23 cellular contexts compared by ENCODE assay signal in the genomic region with DNA sequence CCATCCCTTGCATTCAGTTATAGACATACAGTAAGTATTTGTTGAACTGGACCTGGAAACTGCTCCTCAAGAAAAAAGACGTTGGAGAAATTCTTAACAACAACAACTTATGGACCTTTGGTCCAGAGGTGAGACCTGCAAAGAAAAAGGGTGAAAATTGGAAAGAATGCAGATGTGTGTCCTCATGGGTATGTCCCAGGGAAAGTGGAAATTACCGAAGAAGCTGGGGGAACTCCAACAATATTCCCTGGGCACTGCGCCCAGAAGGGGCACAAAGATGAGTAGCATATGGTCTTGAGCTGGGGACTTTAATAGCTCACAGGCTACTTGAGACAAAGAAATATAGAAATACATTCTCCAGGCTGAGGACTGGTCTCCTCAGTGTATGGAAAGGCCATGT. TPM values are rescaled to one million over a fixed set of nuclear protein-coding genes. Genes with fewer than 3 reads are reported as not detected.
DNase-seq lines count a peak whose midpoint lies in the region; ATAC-seq and TF ChIP-seq lines count a peak whose summit lies in the region.
"Had no signal": no experiment of that assay in that cellular context is flagged by ENCODE, and none has a peak within 500 bp of the region (broad histone marks: within the 10 kb centered on the region; RNA-seq: fewer than 3 reads in every experiment).

No MANE protein-coding gene starts in this region.

- H4K20me1 ChIP-seq in SK-N-SH (ENCODE audit: insufficient read depth) (no peaks in the 10 kb centered on the region), fibroblast of lung (ENCODE audit: control insufficient read depth, extremely low read depth, insufficient read depth, low read length) (no peaks in the 10 kb centered on the region)

- H3K4me3 ChIP-seq in SK-N-SH (ENCODE audit: low read depth in 2 of 2, low read length in 1 of 2): no peak overlapping the region
- H3K4me3 ChIP-seq in fibroblast of lung (replicated peaks in 1 of 4; ENCODE audit: control extremely low read depth in 1 of 4, insufficient read depth in 1 of 4, low read depth in 3 of 4, low read length in 4 of 4): no peak overlapping the region
- H3K4me3 ChIP-seq: cardiac muscle cell, thoracic aorta had no signal

- H3K4me1 Mint-ChIP-seq in stimulated activated memory B cell treated with anti-CD40 and anti-IgM and Interleukin-4, amounts not matched to agents 10 μg/mL and 1 μg/mL and 100 μg/mL, for 72 hours: peaks cover 12% of the 10 kb centered on the region
- H3K4me1 Mint-ChIP-seq: CD14-positive monocyte had no signal

- WGBS in SK-N-SH (ENCODE audit: low lambda C conversion rate): 57% methylated on average over 3 of the region's 3 CpGs

- H3K27me3 Mint-ChIP-seq in stimulated activated memory B cell treated with anti-CD40 and anti-IgM and Interleukin-4, amounts not matched to agents 10 μg/mL and 1 μg/mL and 100 μg/mL, for 72 hours: peaks cover 10% of the 10 kb centered on the region

- H3K79me2 ChIP-seq in SK-N-SH (ENCODE audit: insufficient read depth) (no peaks in the 10 kb centered on the region), fibroblast of lung (ENCODE audit: control insufficient read depth, insufficient read depth, low read length) (no peaks in the 10 kb centered on the region)

- no peak overlapping the region for H3K4me3 Mint-ChIP-seq in stimulated activated memory B cell treated with anti-CD40 and anti-IgM and Interleukin-4, amounts not matched to agents 10 μg/mL and 1 μg/mL and 100 μg/mL, for 72 hours
- H3K4me3 Mint-ChIP-seq: CD14-positive monocyte, natural killer cell had no signal

- H3K4me2 ChIP-seq in SK-N-SH: peak overlapping the region; percentile 56
- no peak overlapping the region for H3K4me2 ChIP-seq in fibroblast of lung (ENCODE audit: extremely low read depth, insufficient read depth, low read length)

- no peak; a peak in 1 of 4 replicates for TF ChIP-seq EP300 in SK-N-SH (IDR thresholded peaks at IDR 0.05; ENCODE audit: borderline replicate concordance in 1 of 2, low read depth in 1 of 2, low read length in 1 of 2)

- TF ChIP-seq CTCF in SK-N-SH (IDR thresholded peaks at IDR 0.05) (no peak), fibroblast of lung (conservative IDR thresholded peaks at IDR 0.05 in 1 of 2, IDR thresholded peaks at IDR 0.05 in 1 of 2; ENCODE audit: low read depth in 1 of 2, low read length in 2 of 2) (no peak)

- peaks cover 4 to 23% of the 10 kb centered on the region in 2 experiments; a peak in 3 of 4 replicates for H3K4me1 ChIP-seq in SK-N-SH (ENCODE audit: control insufficient read depth in 1 of 2, insufficient read depth in 2 of 2, low read depth in 1 of 2, low read length in 1 of 2)
- H3K4me1 ChIP-seq in fibroblast of lung (ENCODE audit: control insufficient read depth, extremely low read depth, insufficient read depth, low read length): peaks cover 4% of the 10 kb centered on the region

- peak; percentile 55 for DNase-seq in A172 (ENCODE audit: low spot score)
- DNase-seq in SK-N-SH: no peak
- peak; percentile 20 to 27 for DNase-seq in fibroblast of lung (ENCODE audit: low read depth in 2 of 2)
- no peak for DNase-seq in NCI-H2227 treated with DMSO at 0.1 percent for 48 hours (lab: John Stamatoyannopoulos, UW)
- DNase-seq in SHP77 treated with DMSO at 0.1 percent for 48 hours (lab: John Stamatoyannopoulos, UW): no peak
- DNase-seq in cerebellum (ENCODE audit: low spot score): no peak
- DNase-seq: activated CD4-positive, alpha-beta T cell treated with anti-CD3 and anti-CD28 coated beads, Interleukin-2, amount 50 U/mL, for 1 hour; activated effector memory CD4-positive, alpha-beta T cell treated with Interleukin-2 at 50 U/mL for 16 hours; H7; left colon; natural killer cell; NCI-H1092; NCI-H2107; NCI-H526 treated with DMSO at 0.1 percent for 48 hours; posterior cingulate gyrus; SIG-M5; stimulated activated naive CD4-positive, alpha-beta T cell had no signal

- no peak for TF ChIP-seq RAD21 in SK-N-SH (IDR thresholded peaks at IDR 0.05; ENCODE audit: low read length)

- CTCF ChIA-PET in SK-N-SH (lab: Yijun Ruan, JAX): no interaction called here

- ATAC-seq in GM18868 (IDR thresholded peaks at IDR 0.05; ENCODE audit: unreplicated experiment): peak; percentile 49
- no peak for ATAC-seq in stimulated activated memory B cell treated with anti-CD40 and anti-IgM and Interleukin-4, amounts not matched to agents 10 μg/mL and 1 μg/mL and 100 μg/mL, for 72 hours
- ATAC-seq: left colon, natural killer cell had no signal

- POLR2A ChIA-PET in SK-N-SH (lab: Yijun Ruan, JAX): no interaction called here

- H3K36me3 Mint-ChIP-seq in stimulated activated memory B cell treated with anti-CD40 and anti-IgM and Interleukin-4, amounts not matched to agents 10 μg/mL and 1 μg/mL and 100 μg/mL, for 72 hours: no peaks in the 10 kb centered on the region
- H3K36me3 Mint-ChIP-seq: CD14-positive monocyte, natural killer cell had no signal

- H3K9me2 ChIP-seq in SK-N-SH: no peaks in the 10 kb centered on the region

- H3K9me3 Mint-ChIP-seq in stimulated activated memory B cell treated with anti-CD40 and anti-IgM and Interleukin-4, amounts not matched to agents 10 μg/mL and 1 μg/mL and 100 μg/mL, for 72 hours: no peaks in the 10 kb centered on the region
- H3K9me3 Mint-ChIP-seq: natural killer cell had no signal

- H3K9me3 ChIP-seq in SK-N-SH (no peaks in the 10 kb centered on the region), fibroblast of lung (ENCODE audit: control insufficient read depth, insufficient read depth, low read depth, low read length) (no peaks in the 10 kb centered on the region)
- H3K9me3 ChIP-seq: thoracic aorta had no signal

- H3K27ac ChIP-seq in SK-N-SH (ENCODE audit: low read depth in 2 of 2, low read length in 1 of 2): peak overlapping the region in 1 of 2 experiments; percentile 90; a peak in 2 of 4 replicates
- H3K27ac ChIP-seq in fibroblast of lung (ENCODE audit: insufficient read depth, low read length): no peak overlapping the region
- H3K27ac ChIP-seq: cardiac muscle cell, thoracic aorta, VCaP had no signal

- peaks cover 11% of the 10 kb centered on the region for H3F3A ChIP-seq in SK-N-SH (replicated peaks; ENCODE audit: insufficient read depth)

- no peaks in the 10 kb centered on the region for H3K36me3 ChIP-seq in SK-N-SH (replicated peaks in 1 of 2; ENCODE audit: control insufficient read depth in 1 of 2, insufficient read depth in 2 of 2, low read length in 1 of 2)
- H3K36me3 ChIP-seq in fibroblast of lung (ENCODE audit: control insufficient read depth, insufficient read depth, low read length): no peaks in the 10 kb centered on the region
- H3K36me3 ChIP-seq: cardiac muscle cell, thoracic aorta had no signal

- H2AFZ ChIP-seq in SK-N-SH (ENCODE audit: low read depth) (no peak overlapping the region; the same call in 1 of the 2 replicates), fibroblast of lung (ENCODE audit: low read length) (no peak overlapping the region)

- no peaks in the 10 kb centered on the region for H3K27me3 ChIP-seq in SK-N-SH (ENCODE audit: insufficient read depth)
- no peaks in the 10 kb centered on the region for H3K27me3 ChIP-seq in fibroblast of lung (ENCODE audit: control insufficient read depth, insufficient read depth, low read length)
- H3K27me3 ChIP-seq: cardiac muscle cell had no signal

- no peak overlapping the region for H3K27ac Mint-ChIP-seq in stimulated activated memory B cell treated with anti-CD40 and anti-IgM and Interleukin-4, amounts not matched to agents 10 μg/mL and 1 μg/mL and 100 μg/mL, for 72 hours
- H3K27ac Mint-ChIP-seq: CD14-positive monocyte, natural killer cell had no signal

- peak overlapping the region; percentile 41; the same call in 1 of the 2 replicates for H3K9ac ChIP-seq in SK-N-SH
- no peak overlapping the region for H3K9ac ChIP-seq in fibroblast of lung (ENCODE audit: insufficient read depth, low read length)

TF ChIP-seq in SK-N-SH, 30 proteins besides CTCF, POLR2A, EP300 and RAD21:
- TF ChIP-seq TCF12 (IDR thresholded peaks at IDR 0.05) (peak; percentile 36; the same call in 1 of the 2 replicates), FOXJ3 (CRISPR knock-in tag; IDR thresholded peaks at IDR 0.05) (no peak)
- TF ChIP-seq, protein P1, sequence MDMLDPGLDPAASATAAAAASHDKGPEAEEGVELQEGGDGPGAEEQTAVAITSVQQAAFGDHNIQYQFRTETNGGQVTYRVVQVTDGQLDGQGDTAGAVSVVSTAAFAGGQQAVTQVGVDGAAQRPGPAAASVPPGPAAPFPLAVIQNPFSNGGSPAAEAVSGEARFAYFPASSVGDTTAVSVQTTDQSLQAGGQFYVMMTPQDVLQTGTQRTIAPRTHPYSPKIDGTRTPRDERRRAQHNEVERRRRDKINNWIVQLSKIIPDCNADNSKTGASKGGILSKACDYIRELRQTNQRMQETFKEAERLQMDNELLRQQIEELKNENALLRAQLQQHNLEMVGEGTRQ (IDR thresholded peaks at IDR 0.05; ENCODE audit: borderline replicate concordance, low read depth, low read length): no peak

RNA-seq across cellular contexts. Expression of a gene that starts 35.5 kb away (rescaled TPM):
- 746 and 807 TPM in 2 replicates for total RNA-seq in A172 (2014; rRNA removed; shearing (Covaris generic))
- polyA plus RNA-seq in SK-N-SH (2012; rRNA removed): 235 and 240 TPM in 2 replicates
- 327 and 349 TPM in 2 replicates for polyA plus RNA-seq in SK-N-SH (2012; cell fraction: cytosol; rRNA removed)
- polyA plus RNA-seq in SK-N-SH (2012; cell fraction: nucleus; rRNA removed): 114 and 122 TPM in 2 replicates
- total RNA-seq in fibroblast of lung: 247 and 323 TPM in 2 replicates
- polyA plus RNA-seq in fibroblast of lung: 510 and 666 TPM in 2 replicates
- polyA plus RNA-seq in fibroblast of lung (2012): 393 and 565 TPM in 2 replicates
- 89.7 and 132 TPM in 2 replicates for polyA minus RNA-seq in fibroblast of lung (ENCODE audit: low replicate concordance)
- 467 TPM for total RNA-seq in cerebellum

Comparison
In these comparisons a context has a peak if more than half of its experiments do, and no peak if none do; other contexts are left out.
1. DNase-seq: peak in A172 (single experiment) and fibroblast of lung (2 of 2); none in SK-N-SH (single experiment), NCI-H2227 treated with DMSO at 0.1 percent for 48 hours (single experiment), SHP77 treated with DMSO at 0.1 percent for 48 hours (single experiment) and cerebellum (single experiment).